Comparison of ENCODE assay signal across 25 cellular contexts in genomic region chr9:126067031-126067734, GRCh38.
DNase-seq lines count a peak whose midpoint lies in the region; ATAC-seq, FAIRE-seq and TF ChIP-seq lines count a peak whose summit lies in the region.
"Had no signal": no experiment of that assay in that cellular context is flagged by ENCODE, and none has a peak within 500 bp of the region (broad histone marks: within the 10 kb centered on the region; RNA-seq: fewer than 3 reads in every experiment).

No MANE protein-coding gene starts in this region.

- 10% methylated on average over 4 of the region's 4 CpGs for WGBS in A549 (ENCODE audit: missing lambda C conversion rate)
- WGBS in K562 (ENCODE audit: insufficient coverage, low coverage, missing lambda C conversion rate) = 6% methylated on average over 2 of the region's 4 CpGs
- 46 to 76% methylated on average over 4 of the region's 4 CpGs for WGBS in sigmoid colon, 2 donors

- TF ChIP-seq POLR2A in A549 (IDR thresholded peaks at IDR 0.05; ENCODE audit: low read length) (no peak), K562 (conservative IDR thresholded peaks at IDR 0.05) (no peak), sigmoid colon (IDR thresholded peaks at IDR 0.05) (no peak)

- H3K4me1 ChIP-seq in A549 = no peaks in the 10 kb centered on the region
- H3K4me1 ChIP-seq in K562 (replicated peaks in 1 of 2; ENCODE audit: control insufficient read depth in 2 of 2, insufficient read depth in 2 of 2, low read length in 2 of 2) = no peaks in the 10 kb centered on the region
- H3K4me1 ChIP-seq in osteoblast (ENCODE audit: insufficient read depth, low read length) = no peaks in the 10 kb centered on the region
- no peaks in the 10 kb centered on the region for H3K4me1 ChIP-seq in sigmoid colon
- H3K4me1 ChIP-seq: Caco-2 had no signal

- no peak for TF ChIP-seq CTCF in A549 (IDR thresholded peaks at IDR 0.05)
- TF ChIP-seq CTCF in K562 (IDR thresholded peaks at IDR 0.05 in 2 of 3, conservative IDR thresholded peaks at IDR 0.05 in 1 of 3; ENCODE audit: insufficient read depth in 2 of 3, low read depth in 1 of 3, low read length in 3 of 3) = no peak
- TF ChIP-seq CTCF in osteoblast (IDR thresholded peaks at IDR 0.05; ENCODE audit: extremely low read depth, low read depth, low read length) = no peak
- no peak for TF ChIP-seq CTCF in sigmoid colon (IDR thresholded peaks at IDR 0.05)

- H3K27ac ChIP-seq in A549 = no peak overlapping the region
- no peak overlapping the region for H3K27ac ChIP-seq in K562 (ENCODE audit: extremely low read depth, low read depth, low read length)
- no peak overlapping the region for H3K27ac ChIP-seq in osteoblast (ENCODE audit: low read depth, low read length)
- H3K27ac ChIP-seq in sigmoid colon = no peak overlapping the region
- H3K27ac ChIP-seq: 22Rv1; BLaER1 treated with 17β-estradiol and CSF1 and Interleukin-3, amounts not matched to agents 10 nM and 100 nM; C4-2B had no signal

- DNase-seq in A549 (ENCODE audit: low read depth in 1 of 2, low spot score in 1 of 2) (no peak), K562 (ENCODE audit: extremely low read depth in 1 of 4, low spot score in 3 of 4) (no peak), osteoblast (ENCODE audit: insufficient read length, low spot score, missing footprints) (peak; percentile 50), sigmoid colon (peak; percentile 34), ACHN (no peak), NCI-H2029 treated with DMSO at 0.1 percent for 48 hours (lab: John Stamatoyannopoulos, UW) (no peak)
- DNase-seq: AML-193; Caco-2; Calu3; CD4-positive, alpha-beta T cell; CD8-positive, alpha-beta T cell; DMS 273 treated with DMSO at 0.1 percent for 48 hours; DMS153; DMS53; DMS79; DND-41; EL; GDM1 had no signal

- no peaks in the 10 kb centered on the region for H4K20me1 ChIP-seq in K562 (replicated peaks; ENCODE audit: control insufficient read depth, insufficient read depth, low read length)
- no peaks in the 10 kb centered on the region for H4K20me1 ChIP-seq in osteoblast (ENCODE audit: insufficient read depth, low read length)
- H4K20me1 ChIP-seq: BLaER1 treated with 17β-estradiol and CSF1 and Interleukin-3, amounts not matched to agents 10 nM and 100 nM had no signal

- CTCF ChIA-PET in A549 (lab: Yijun Ruan, JAX) = interaction anchor here (0.8 to 1.1 kb wide), 2 partner anchors 12 to 15 kb away, joined by 3 read pairs; no protein-coding TSS in a partner anchor
- CTCF ChIA-PET in K562 (lab: Yijun Ruan, JAX; ENCODE audit: low intra/inter-chr PET ratio) = no interaction called here

- H3K36me3 ChIP-seq in K562 (ENCODE audit: control insufficient read depth, insufficient read depth, low read length) = no peaks in the 10 kb centered on the region
- no peaks in the 10 kb centered on the region for H3K36me3 ChIP-seq in osteoblast (ENCODE audit: insufficient read depth, low read length)
- H3K36me3 ChIP-seq in sigmoid colon = no peaks in the 10 kb centered on the region
- H3K36me3 ChIP-seq: BLaER1 treated with 17β-estradiol and CSF1 and Interleukin-3, amounts not matched to agents 10 nM and 100 nM had no signal

- H3K79me2 ChIP-seq in K562 (ENCODE audit: control insufficient read depth, insufficient read depth, low read length) (no peaks in the 10 kb centered on the region), osteoblast (ENCODE audit: insufficient read depth, low read length) (no peaks in the 10 kb centered on the region)

- H2AFZ ChIP-seq in K562 (ENCODE audit: low read depth, low read length) = no peak overlapping the region
- no peak overlapping the region for H2AFZ ChIP-seq in osteoblast (ENCODE audit: low read length)

- TF ChIP-seq RAD21 in A549 (conservative IDR thresholded peaks at IDR 0.05 in 1 of 2, IDR thresholded peaks at IDR 0.05 in 1 of 2) (no peak), K562 (CRISPR knock-in tag; conservative IDR thresholded peaks at IDR 0.05 in 1 of 2, IDR thresholded peaks at IDR 0.05 in 1 of 2) (no peak)

- BruUV-seq in K562 (replicated peaks; lab: Mats Ljungman, UMichigan) = no TSS peak

- H3K9me1 ChIP-seq in K562 (ENCODE audit: control insufficient read depth, insufficient read depth, low read length) = no peaks in the 10 kb centered on the region

- H3K9me3 ChIP-seq in A549 = no peaks in the 10 kb centered on the region
- no peaks in the 10 kb centered on the region for H3K9me3 ChIP-seq in K562 (replicated peaks; ENCODE audit: control insufficient read depth, insufficient read depth, low read depth, low read length)
- H3K9me3 ChIP-seq in osteoblast (ENCODE audit: low read depth, low read length) = no peaks in the 10 kb centered on the region
- H3K9me3 ChIP-seq in sigmoid colon = no peaks in the 10 kb centered on the region
- H3K9me3 ChIP-seq: BLaER1 treated with 17β-estradiol and CSF1 and Interleukin-3, amounts not matched to agents 10 nM and 100 nM; Caco-2 had no signal

- H3K4me2 ChIP-seq in A549 = no peak overlapping the region
- H3K4me2 ChIP-seq in K562 (ENCODE audit: insufficient read depth, low read length) = no peak overlapping the region
- no peak overlapping the region for H3K4me2 ChIP-seq in osteoblast (ENCODE audit: insufficient read depth, low read length)
- H3K4me2 ChIP-seq: BLaER1 treated with 17β-estradiol and CSF1 and Interleukin-3, amounts not matched to agents 10 nM and 100 nM had no signal

- no peak overlapping the region for H3K9ac ChIP-seq in K562 (ENCODE audit: insufficient read depth in 1 of 2, low read depth in 2 of 2, low read length in 2 of 2)
- H3K9ac ChIP-seq: BLaER1 treated with 17β-estradiol and CSF1 and Interleukin-3, amounts not matched to agents 10 nM and 100 nM had no signal

- H3K4me3 ChIP-seq in A549 (no peak overlapping the region), K562 (no peak overlapping the region), osteoblast (ENCODE audit: insufficient read depth, low read length) (no peak overlapping the region), sigmoid colon (no peak overlapping the region)
- H3K4me3 ChIP-seq: BLaER1 treated with 17β-estradiol and CSF1 and Interleukin-3, amounts not matched to agents 10 nM and 100 nM; GM12878 had no signal

- in situ Hi-C loops in K562 (cut with MboI) = no loop called here
- in situ Hi-C loops in ACHN (cut with HindIII; ENCODE audit: low pct_ligation_motif_present, low pct_unique_long_range_greater_than_20kb, low sequenced_read_pairs) = no loop called here

- TF ChIP-seq EP300 in A549 (IDR thresholded peaks at IDR 0.05) (no peak), K562 (IDR thresholded peaks at IDR 0.05; ENCODE audit: low read length) (no peak), sigmoid colon (IDR thresholded peaks at IDR 0.05) (no peak)

- POLR2A ChIA-PET in A549 (lab: Yijun Ruan, JAX) = no interaction called here
- POLR2A ChIA-PET in K562 (lab: Yijun Ruan, JAX) = interaction anchor here (1.2 kb wide), 1 partner anchor 13 kb away, joined by 4 read pairs; no protein-coding TSS in a partner anchor

- peak in 1 of 2 experiments; percentile 16; a peak in 2 of 6 replicates for ATAC-seq in A549
- ATAC-seq in K562 = no peak
- ATAC-seq in GM21717 (IDR thresholded peaks at IDR 0.05; ENCODE audit: unreplicated experiment) = no peak
- ATAC-seq: CD8-positive, alpha-beta T cell; GM12878 had no signal

- peaks cover 2 to 23% of the 10 kb centered on the region in 2 experiments; a peak in 3 of 5 replicates for H3K27me3 ChIP-seq in K562 (ENCODE audit: control insufficient read depth in 2 of 2, insufficient read depth in 2 of 2, low read length in 2 of 2)
- peaks cover 23% of the 10 kb centered on the region for H3K27me3 ChIP-seq in osteoblast (ENCODE audit: insufficient read depth, low read length)
- peaks cover 0 to 8% (median 4%) of the 10 kb centered on the region in 3 donors for H3K27me3 ChIP-seq in sigmoid colon
- H3K27me3 ChIP-seq: BLaER1 treated with 17β-estradiol and CSF1 and Interleukin-3, amounts not matched to agents 10 nM and 100 nM had no signal

- no peak for FAIRE-seq in A549 (lab: Jason Lieb, UNC)
- no peak for FAIRE-seq in K562 (lab: Jason Lieb, UNC)
- FAIRE-seq: GM12878, GM12892, GM18507 had no signal

- intact Hi-C loops in K562 (cut with micrococcal nuclease) (no loop called here), sigmoid colon (cut with DNase I) (no loop called here)

TF ChIP-seq in A549, 52 proteins besides CTCF, POLR2A, EP300 and RAD21:
- no peak for TF ChIP-seq JUN (IDR thresholded peaks at IDR 0.05)
- TF ChIP-seq BHLHE40 (IDR thresholded peaks at IDR 0.05; ENCODE audit: low read depth, low read length) = no peak
- TF ChIP-seq ZFP36 (IDR thresholded peaks at IDR 0.05; ENCODE audit: borderline replicate concordance, partially characterized antibody) = peak; percentile 82

TF ChIP-seq in K562, 482 proteins besides CTCF, POLR2A, EP300 and RAD21:
- TF ChIP-seq POLR2B (IDR thresholded peaks at IDR 0.05; ENCODE audit: low read depth, partially characterized antibody) = no peak
- no peak for TF ChIP-seq MEIS2 (IDR thresholded peaks at IDR 0.05; ENCODE audit: partially characterized antibody)
- no peak for TF ChIP-seq ZNF212 (CRISPR knock-in tag; IDR thresholded peaks at IDR 0.05)
- peak; percentile 94 for TF ChIP-seq ZFP36 (IDR thresholded peaks at IDR 0.05; ENCODE audit: low read depth, low read length, partially characterized antibody)

Comparison
In these comparisons a context has a peak if more than half of its experiments do, and no peak if none do; other contexts are left out.
1. DNase-seq: peak in osteoblast (single experiment) and sigmoid colon (single experiment); none in A549 (0 of 2), K562 (0 of 4), ACHN (single experiment) and NCI-H2029 treated with DMSO at 0.1 percent for 48 hours (single experiment).
2. Of the 35 proteins assayed by ChIP-seq in both K562 and A549: peak only in K562: none; only in A549: none; in both: ZFP36; in neither: 34.